In the genomic region with DNA sequence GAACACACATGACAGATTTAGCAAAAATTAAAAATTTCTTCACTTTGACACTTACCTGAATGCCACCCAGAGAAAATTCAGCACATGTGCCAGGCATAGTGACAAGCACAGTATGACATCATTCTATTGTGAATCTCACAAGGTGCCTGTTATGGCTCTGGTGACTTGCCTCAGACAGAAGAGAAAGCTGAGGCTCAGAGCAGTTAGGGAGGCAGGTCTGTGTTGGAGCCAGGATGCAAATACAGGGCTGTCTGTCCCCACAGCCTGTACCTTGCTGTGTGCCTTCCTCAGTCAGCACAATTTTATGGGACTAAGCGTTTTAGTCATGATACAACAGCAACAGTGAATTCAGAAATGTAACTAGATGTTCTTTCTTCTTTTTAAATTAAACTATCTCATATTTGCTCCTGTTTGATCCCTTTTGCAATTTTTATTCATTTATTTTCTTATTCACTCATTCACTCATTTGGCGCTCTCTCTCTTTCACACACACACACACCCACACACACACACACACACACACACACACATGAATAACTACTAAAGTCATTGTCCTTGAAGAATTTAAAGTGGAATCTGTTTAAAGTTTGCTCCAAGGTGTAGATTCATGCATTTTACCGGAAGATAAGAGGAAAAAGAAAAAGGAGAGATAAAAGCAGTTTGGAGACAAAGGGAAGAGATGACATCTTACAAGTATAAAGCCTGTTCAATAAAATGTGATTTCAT, we compare ENCODE assay signal across 17 cellular contexts. TPM values are rescaled to one million over a fixed set of nuclear protein-coding genes. Genes with fewer than 3 reads are reported as not detected.
"Had no signal": no experiment of that assay in that cellular context is flagged by ENCODE, and none has a peak within 500 bp of the region (broad histone marks: within the 10 kb centered on the region; RNA-seq: fewer than 3 reads in every experiment).

No MANE protein-coding gene starts in this region.

- H3K27me3 Mint-ChIP-seq: activated CD4-positive, alpha-beta T cell treated with anti-CD3 and anti-CD28 coated beads, Interleukin-2, amount 10 ng/mL, durations not matched to agents 24 days and 14 days; stimulated activated memory B cell treated with anti-CD40 and anti-IgM and Interleukin-4, amounts not matched to agents 10 μg/mL and 1 μg/mL and 100 μg/mL, for 72 hours had no signal

- DNase-seq: activated CD4-positive, CD25-positive, alpha-beta regulatory T cell; activated naive CD4-positive, alpha-beta T cell; aorta; dermis blood vessel endothelial cell; hippocampal formation; nephron progenitor cell; stimulated activated CD4-positive, alpha-beta T cell treated with anti-CD3 and anti-CD28 coated beads, Interleukin-12 subunit alpha, Interleukin-12 subunit beta, amount 100 ng/mL, for 4 hours; SW 1271 had no signal

- H3K27me3 ChIP-seq: breast epithelium had no signal

- H3K4me1 Mint-ChIP-seq: activated CD4-positive, alpha-beta T cell treated with anti-CD3 and anti-CD28 coated beads, Interleukin-2, amount 10 ng/mL, durations not matched to agents 24 days and 14 days; stimulated activated memory B cell treated with anti-CD40 and anti-IgM and Interleukin-4, amounts not matched to agents 10 μg/mL and 1 μg/mL and 100 μg/mL, for 72 hours had no signal

- H3K4me3 ChIP-seq: breast epithelium had no signal

- H3K36me3 ChIP-seq: breast epithelium had no signal

- H3K4me1 ChIP-seq: breast epithelium had no signal

- H3K4me3 Mint-ChIP-seq: activated CD4-positive, alpha-beta T cell treated with anti-CD3 and anti-CD28 coated beads, Interleukin-2, amount 10 ng/mL, durations not matched to agents 24 days and 14 days; activated T-helper 1 cell treated with anti-CD3 and anti-CD28 coated beads, Interleukin-12 subunit alpha, Interleukin-12 subunit beta, Interleukin-2, Interleukin-4 antibody, amounts not matched to agents 30 ng/mL and 10 ng/mL and 1 ng/mL, durations not matched to agents 14 hours and 24 hours and 36 hours; nephron progenitor cell; stimulated activated memory B cell treated with anti-CD40 and anti-IgM and Interleukin-4, amounts not matched to agents 10 μg/mL and 1 μg/mL and 100 μg/mL, for 72 hours; T-helper 2 cell treated with Interferon-gamma antibody and Interleukin-4, amounts not matched to agents 5 μg/mL and 100 μg/mL, for 36 hours had no signal

- ATAC-seq: left lobe of liver; stimulated activated memory B cell treated with anti-CD40 and anti-IgM and Interleukin-4, amounts not matched to agents 10 μg/mL and 1 μg/mL and 100 μg/mL, for 72 hours had no signal

- H3K36me3 Mint-ChIP-seq: stimulated activated memory B cell treated with anti-CD40 and anti-IgM and Interleukin-4, amounts not matched to agents 10 μg/mL and 1 μg/mL and 100 μg/mL, for 72 hours had no signal

- H3K9me3 Mint-ChIP-seq: activated CD4-positive, alpha-beta T cell treated with anti-CD3 and anti-CD28 coated beads, Interleukin-2, amount 10 ng/mL, durations not matched to agents 24 days and 14 days; T-helper 2 cell treated with Interferon-gamma antibody and Interleukin-4, amounts not matched to agents 5 μg/mL and 100 μg/mL, for 36 hours had no signal

- H3K27ac ChIP-seq: breast epithelium had no signal

- H3K27ac Mint-ChIP-seq: activated CD4-positive, alpha-beta T cell treated with anti-CD3 and anti-CD28 coated beads, Interleukin-2, amount 10 ng/mL, durations not matched to agents 24 days and 14 days; activated T-helper 1 cell treated with anti-CD3 and anti-CD28 coated beads, Interleukin-12 subunit alpha, Interleukin-12 subunit beta, Interleukin-2, Interleukin-4 antibody, amounts not matched to agents 30 ng/mL and 10 ng/mL and 1 ng/mL, durations not matched to agents 14 hours and 24 hours and 36 hours; stimulated activated memory B cell treated with anti-CD40 and anti-IgM and Interleukin-4, amounts not matched to agents 10 μg/mL and 1 μg/mL and 100 μg/mL, for 72 hours; T-helper 2 cell treated with Interferon-gamma antibody and Interleukin-4, amounts not matched to agents 5 μg/mL and 100 μg/mL, for 36 hours had no signal

RNA-seq across cellular contexts. Expression of a gene that starts 37.9 kb away (rescaled TPM):
- total RNA-seq: activated CD4-positive, alpha-beta T cell treated with anti-CD3 and anti-CD28 coated beads, Interleukin-2, amount 10 ng/mL, durations not matched to agents 24 days and 14 days; activated CD8-positive, alpha-beta memory T cell treated with anti-CD3 and anti-CD28 coated beads for 36 hours; activated T-helper 1 cell treated with anti-CD3 and anti-CD28 coated beads, Interleukin-12 subunit alpha, Interleukin-12 subunit beta, Interleukin-2, Interleukin-4 antibody, amounts not matched to agents 30 ng/mL and 10 ng/mL and 1 ng/mL, durations not matched to agents 14 hours and 24 hours and 36 hours; aorta; breast epithelium; dermis blood vessel endothelial cell; left lobe of liver; omental fat pad; ureter had no signal
